In the genomic region with DNA sequence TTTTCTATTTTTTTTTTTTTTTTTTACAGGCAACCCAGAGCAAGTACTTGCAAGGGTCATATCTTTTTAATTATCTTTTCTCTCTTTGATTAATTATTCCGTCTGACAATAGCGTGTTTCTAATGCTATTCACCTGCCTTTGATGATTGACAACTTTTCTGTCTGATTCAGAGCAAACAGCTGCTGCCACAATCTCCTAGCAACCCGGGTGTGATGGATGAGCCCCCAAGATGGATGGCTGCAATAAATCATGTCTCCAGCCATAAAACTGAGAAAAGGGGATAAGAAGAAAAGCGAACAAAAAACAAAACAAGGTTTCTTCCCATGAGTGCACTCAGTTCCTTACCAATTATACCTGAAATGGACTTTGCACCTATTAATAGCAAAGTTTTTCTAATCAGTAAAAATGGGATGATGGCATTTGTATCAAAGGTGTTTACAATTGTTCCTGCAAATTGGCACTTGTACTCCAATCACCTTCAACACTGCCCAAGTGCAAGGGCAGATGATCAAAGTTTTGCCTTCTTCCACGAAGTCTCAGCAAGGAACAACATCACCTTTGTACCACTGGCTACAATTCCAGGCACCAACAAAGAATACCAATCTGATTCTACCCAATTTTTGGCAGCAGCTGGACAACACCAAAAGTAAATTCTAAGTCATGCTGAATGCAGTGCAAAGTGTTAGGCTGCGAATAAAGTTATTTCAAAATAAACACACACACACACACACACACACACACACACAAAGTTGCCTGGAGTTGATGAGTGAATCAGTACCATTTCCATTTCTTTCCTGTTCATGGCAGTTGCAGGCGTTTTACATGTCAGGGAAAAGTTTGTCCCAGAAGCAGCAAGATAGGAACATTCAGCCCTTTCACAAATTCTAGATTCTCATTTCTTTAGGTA, we compare ENCODE assay signal across 24 cellular contexts. TPM values are rescaled to one million over a fixed set of nuclear protein-coding genes. Genes with fewer than 3 reads are reported as not detected.
DNase-seq lines count a peak whose midpoint lies in the region; ATAC-seq and TF ChIP-seq lines count a peak whose summit lies in the region.
"Had no signal": no experiment of that assay in that cellular context is flagged by ENCODE, and none has a peak within 500 bp of the region (broad histone marks: within the 10 kb centered on the region; RNA-seq: fewer than 3 reads in every experiment).

No MANE protein-coding gene starts in this region.

- no peaks in the 10 kb centered on the region for H3K9me3 Mint-ChIP-seq in osteocyte (ENCODE audit: unreplicated experiment)
- H3K9me3 Mint-ChIP-seq: H9; stimulated activated effector memory CD8-positive, alpha-beta T cell treated with anti-CD3 and anti-CD28 coated beads, Interleukin-12 subunit alpha, Interleukin-12 subunit beta, amount 100 ng/mL, for 72 hours; T-helper 2 cell treated with Interferon-gamma antibody and Interleukin-4, amounts not matched to agents 5 μg/mL and 100 μg/mL, for 36 hours had no signal

- DNase-seq in left ventricle myocardium inferior (no peak), heart left ventricle (no peak), fibroblast of pulmonary artery (ENCODE audit: low read depth) (peak; percentile 28), osteocyte (ENCODE audit: extremely low spot score, unreplicated experiment) (no peak), upper lobe of right lung (no peak), NCI-H2081 (lab: John Stamatoyannopoulos, UW) (no peak), cortex of kidney (lab: John Stamatoyannopoulos, UW) (no peak), prostate gland (ENCODE audit: low spot score) (no peak)
- DNase-seq: 8988T; activated CD4-positive, alpha-beta T cell treated with anti-CD3 and anti-CD28 coated beads for 4 hours; activated T-cell treated with anti-CD3 and anti-CD28 coated beads, Interleukin-2, amount 50 U/mL, for 1 hour; KG1; NCI-H1436 treated with DMSO at 0.1 percent for 48 hours; NCI-H510A; PC-3; stimulated activated CD4-positive, alpha-beta T cell treated with anti-CD3 and anti-CD28 coated beads, Interleukin-4, amount 100 ng/mL, for 24 hours had no signal

- H3K9me3 ChIP-seq in left ventricle myocardium inferior (replicated peaks), result no peaks in the 10 kb centered on the region
- no peaks in the 10 kb centered on the region for H3K9me3 ChIP-seq in heart left ventricle
- H3K9me3 ChIP-seq in upper lobe of right lung, result no peaks in the 10 kb centered on the region
- H3K9me3 ChIP-seq in prostate gland, result no peaks in the 10 kb centered on the region
- H3K9me3 ChIP-seq: adrenal gland, body of pancreas, MG63 had no signal

- H3K4me3 ChIP-seq in left ventricle myocardium inferior (no peak overlapping the region), heart left ventricle (no peak overlapping the region), fibroblast of pulmonary artery (replicated peaks; ENCODE audit: low read depth, low read length) (no peak overlapping the region), upper lobe of right lung (no peak overlapping the region), prostate gland (no peak overlapping the region)
- H3K4me3 ChIP-seq: adrenal gland, body of pancreas, MG63 had no signal

- ATAC-seq in heart left ventricle (no peak), upper lobe of right lung (no peak)
- ATAC-seq: PC-3 had no signal

- WGBS in heart left ventricle, 4 donors, result 89 to 95% (median 92%) methylated on average over 7 of the region's 7 CpGs
- 81% methylated on average over 7 of the region's 7 CpGs for WGBS in prostate gland

- H3K27me3 ChIP-seq in left ventricle myocardium inferior (ENCODE audit: low read depth) (no peaks in the 10 kb centered on the region), heart left ventricle (no peaks in the 10 kb centered on the region), upper lobe of right lung (no peaks in the 10 kb centered on the region), prostate gland (replicated peaks; ENCODE audit: insufficient read depth) (no peaks in the 10 kb centered on the region)
- H3K27me3 ChIP-seq: adrenal gland, body of pancreas, MG63 had no signal

- H3K4me1 ChIP-seq in left ventricle myocardium inferior (peaks cover 28% of the 10 kb centered on the region), heart left ventricle (peaks cover 0 to 36% (median 17%) of the 10 kb centered on the region in 12 donors), upper lobe of right lung (peaks cover 25% of the 10 kb centered on the region), prostate gland (replicated peaks) (peaks cover 9% of the 10 kb centered on the region)

- no peak for TF ChIP-seq CTCF in left ventricle myocardium inferior (IDR thresholded peaks at IDR 0.05; ENCODE audit: borderline replicate concordance)
- no peak for TF ChIP-seq CTCF in heart left ventricle (IDR thresholded peaks at IDR 0.05)
- no peak for TF ChIP-seq CTCF in fibroblast of pulmonary artery (IDR thresholded peaks at IDR 0.05; ENCODE audit: low read length, missing control alignments)
- no peak for TF ChIP-seq CTCF in osteocyte (IDR thresholded peaks at IDR 0.05)
- no peak for TF ChIP-seq CTCF in upper lobe of right lung (IDR thresholded peaks at IDR 0.05)
- no peak for TF ChIP-seq CTCF in prostate gland (IDR thresholded peaks at IDR 0.05)

- TF ChIP-seq POLR2A in heart left ventricle (IDR thresholded peaks at IDR 0.05) (no peak), prostate gland (IDR thresholded peaks at IDR 0.05) (no peak)

- H3K36me3 Mint-ChIP-seq in osteocyte (ENCODE audit: unreplicated experiment), result peaks cover 4% of the 10 kb centered on the region
- H3K36me3 Mint-ChIP-seq: CD4-positive, CD25-positive, alpha-beta regulatory T cell; memory B cell had no signal

- H3K27ac Mint-ChIP-seq in osteocyte (ENCODE audit: unreplicated experiment), result peak overlapping the region; percentile 71
- H3K27ac Mint-ChIP-seq: CD4-positive, CD25-positive, alpha-beta regulatory T cell; memory B cell; stimulated activated effector memory CD8-positive, alpha-beta T cell treated with anti-CD3 and anti-CD28 coated beads, Interleukin-12 subunit alpha, Interleukin-12 subunit beta, amount 100 ng/mL, for 72 hours; T-helper 2 cell treated with Interferon-gamma antibody and Interleukin-4, amounts not matched to agents 5 μg/mL and 100 μg/mL, for 36 hours had no signal

- intact Hi-C loops in left ventricle myocardium inferior (cut with micrococcal nuclease) (no loop called here), heart left ventricle (cut with DNase I) (no loop called here), upper lobe of right lung (cut with DNase I) (no loop called here), prostate gland (cut with DNase I) (no loop called here)

- H3K27ac ChIP-seq in left ventricle myocardium inferior (replicated peaks), result peak overlapping the region; percentile 57
- H3K27ac ChIP-seq in heart left ventricle, result peak overlapping the region in 2 of 12 donors; percentile 57 to 74
- peak overlapping the region; percentile 55 for H3K27ac ChIP-seq in upper lobe of right lung
- H3K27ac ChIP-seq in prostate gland, result no peak overlapping the region
- H3K27ac ChIP-seq: body of pancreas had no signal

- H3K36me3 ChIP-seq in left ventricle myocardium inferior (no peaks in the 10 kb centered on the region), heart left ventricle (peaks cover 0 to 5% (median 0%) of the 10 kb centered on the region in 9 donors), upper lobe of right lung (no peaks in the 10 kb centered on the region), prostate gland (no peaks in the 10 kb centered on the region)

- H3K4me1 Mint-ChIP-seq in osteocyte (ENCODE audit: unreplicated experiment), result peaks cover 50% of the 10 kb centered on the region

- H3K4me3 Mint-ChIP-seq in osteocyte (ENCODE audit: unreplicated experiment), result no peak overlapping the region
- H3K4me3 Mint-ChIP-seq: H9; memory B cell; stimulated activated effector memory CD8-positive, alpha-beta T cell treated with anti-CD3 and anti-CD28 coated beads, Interleukin-12 subunit alpha, Interleukin-12 subunit beta, amount 100 ng/mL, for 72 hours; T-helper 2 cell treated with Interferon-gamma antibody and Interleukin-4, amounts not matched to agents 5 μg/mL and 100 μg/mL, for 36 hours had no signal

- H3K27me3 Mint-ChIP-seq in osteocyte (ENCODE audit: unreplicated experiment), result no peaks in the 10 kb centered on the region

RNA-seq across cellular contexts. Expression of gene TSHZ3, which starts 12.0 kb away (rescaled TPM):
- total RNA-seq in left ventricle myocardium inferior (2.9 TPM), heart left ventricle (10 to 100 TPM in 1 of 9 donors, 1 to 10 TPM in 8; 2.0 to 11.5 (median 2.7) TPM), osteocyte (10.7 and 11.9 TPM in 2 replicates), upper lobe of right lung (5.8 TPM), prostate gland (10 to 100 TPM; 10.4 to 18.4 TPM)
- 1 to 10 TPM in 1 of 2 donors, under 1 TPM in 1; 0.88 to 1.8 TPM for polyA plus RNA-seq in heart left ventricle

Comparison
In these comparisons a context has a peak if more than half of its experiments do, and no peak if none do; other contexts are left out.
1. H3K27ac ChIP-seq: peak in left ventricle myocardium inferior (single experiment) and upper lobe of right lung (single experiment); none in prostate gland (0 of 2).